ENCODE assay signal across 38 cellular contexts in the genomic region with DNA sequence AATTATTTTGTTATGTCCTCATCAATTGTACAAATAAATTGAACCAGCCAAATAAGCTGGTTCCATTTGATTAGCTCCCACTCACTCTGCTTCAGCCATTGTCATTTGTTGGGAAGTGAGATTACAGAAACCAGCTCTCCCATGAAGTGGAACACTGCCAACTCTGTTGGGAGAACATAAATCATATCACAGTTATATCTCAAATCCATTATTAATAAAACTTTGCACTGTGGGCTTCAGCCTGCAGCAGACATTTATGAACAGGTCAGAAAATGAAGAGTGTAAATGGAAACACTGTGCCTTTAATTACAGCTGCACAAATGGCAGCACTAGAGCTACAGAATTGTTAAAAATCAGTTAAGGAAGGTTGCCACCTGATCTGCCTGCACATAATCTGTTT. TPM values are rescaled to one million over a fixed set of nuclear protein-coding genes. Genes with fewer than 3 reads are reported as not detected.
"Had no signal": no experiment of that assay in that cellular context is flagged by ENCODE, and none has a peak within 500 bp of the region (broad histone marks: within the 10 kb centered on the region; RNA-seq: fewer than 3 reads in every experiment).

No MANE protein-coding gene starts in this region.

- H3K27ac Mint-ChIP-seq: activated CD4-positive, alpha-beta memory T cell treated with anti-CD3 and anti-CD28 coated beads for 36 hours; activated CD4-positive, alpha-beta T cell treated with anti-CD3 and anti-CD28 coated beads for 36 hours; activated CD4-positive, alpha-beta T cell treated with anti-CD3 and anti-CD28 coated beads, Interleukin-2, amount 10 ng/mL, durations not matched to agents 24 days and 14 days; activated CD8-positive, alpha-beta memory T cell treated with anti-CD3 and anti-CD28 coated beads, Interleukin-2, amount 10 ng/mL, durations not matched to agents 7 days and 5 days; activated CD8-positive, alpha-beta T cell treated with anti-CD3 and anti-CD28 coated beads, Interleukin-2, amount 10 ng/mL, durations not matched to agents 7 days and 5 days; activated naive CD4-positive, alpha-beta T cell treated with anti-CD3 and anti-CD28 coated beads for 36 hours; activated naive CD4-positive, alpha-beta T cell treated with anti-CD3 and anti-CD28 coated beads, Interleukin-2, amount 50 U/mL, for 24 hours; activated naive CD8-positive, alpha-beta T cell treated with anti-CD3 and anti-CD28 coated beads for 36 hours; activated naive CD8-positive, alpha-beta T cell treated with anti-CD3 and anti-CD28 coated beads, Interleukin-2, amount 50 U/mL, for 24 hours; activated T-helper 1 cell treated with anti-CD3 and anti-CD28 coated beads, Interleukin-12 subunit alpha, Interleukin-12 subunit beta, Interleukin-2, Interleukin-4 antibody, amounts not matched to agents 30 ng/mL and 10 ng/mL and 1 ng/mL, durations not matched to agents 14 hours and 24 hours and 36 hours; activated T-helper 2 cell treated with anti-CD3 and anti-CD28 coated beads, Interferon-gamma antibody, Interleukin-2, Interleukin-4, amounts not matched to agents 10 μg/mL and 5 μg/mL and 100 μg/mL, durations not matched to agents 14 hours and 24 hours and 36 hours; effector memory CD8-positive, alpha-beta T cell had no signal

- H3K9me3 ChIP-seq: adrenal gland, body of pancreas, esophagus squamous epithelium, gastroesophageal sphincter, heart right ventricle had no signal

- H3K4me1 ChIP-seq: adrenal gland, body of pancreas, esophagus squamous epithelium, gastroesophageal sphincter, heart right ventricle had no signal

- H3K27me3 ChIP-seq: adrenal gland, body of pancreas, esophagus squamous epithelium, gastroesophageal sphincter, heart right ventricle had no signal

- H3K4me1 Mint-ChIP-seq: activated CD4-positive, alpha-beta T cell treated with anti-CD3 and anti-CD28 coated beads for 36 hours; activated CD4-positive, alpha-beta T cell treated with anti-CD3 and anti-CD28 coated beads, Interleukin-2, amount 10 ng/mL, durations not matched to agents 24 days and 14 days; activated CD8-positive, alpha-beta memory T cell treated with anti-CD3 and anti-CD28 coated beads, Interleukin-2, amount 10 ng/mL, durations not matched to agents 7 days and 5 days; activated naive CD4-positive, alpha-beta T cell treated with anti-CD3 and anti-CD28 coated beads, Interleukin-2, amount 50 U/mL, for 24 hours; activated naive CD8-positive, alpha-beta T cell treated with anti-CD3 and anti-CD28 coated beads for 36 hours; activated naive CD8-positive, alpha-beta T cell treated with anti-CD3 and anti-CD28 coated beads, Interleukin-2, amount 50 U/mL, for 24 hours had no signal

- DNase-seq: activated CD4-positive, alpha-beta memory T cell treated with anti-CD3 and anti-CD28 coated beads for 36 hours; activated CD4-positive, alpha-beta T cell treated with anti-CD3 and anti-CD28 coated beads for 36 hours; activated CD4-positive, alpha-beta T cell treated with anti-CD3 and anti-CD28 coated beads, Interleukin-2, amount 10 ng/mL, durations not matched to agents 24 days and 14 days; activated CD4-positive, CD25-positive, alpha-beta regulatory T cell; activated CD4-positive, CD25-positive, alpha-beta regulatory T cell treated with anti-CD3 and anti-CD28 coated beads, Interleukin-2, amount 50 U/mL, for 72 hours; activated CD8-positive, alpha-beta memory T cell treated with anti-CD3 and anti-CD28 coated beads, Interleukin-2, amount 10 ng/mL, durations not matched to agents 7 days and 5 days; activated CD8-positive, alpha-beta memory T cell treated with anti-CD3 and anti-CD28 coated beads, Interleukin-2, amount 50 U/mL, for 4 hours; activated CD8-positive, alpha-beta T cell treated with anti-CD3 and anti-CD28 coated beads, Interleukin-2, amount 10 ng/mL, durations not matched to agents 7 days and 5 days; activated effector memory CD4-positive, alpha-beta T cell treated with anti-CD3 and anti-CD28 coated beads, Interleukin-2, amount 50 U/mL, for 16 hours; activated naive CD4-positive, alpha-beta T cell treated with anti-CD3 and anti-CD28 coated beads for 36 hours; activated naive CD8-positive, alpha-beta T cell treated with anti-CD3 and anti-CD28 coated beads for 36 hours; activated naive CD8-positive, alpha-beta T cell treated with anti-CD3 and anti-CD28 coated beads, Interleukin-2, amount 50 U/mL, for 24 hours; activated T-cell treated with anti-CD3 and anti-CD28 coated beads, Interleukin-2, amount 50 U/mL, for 1 hour; activated T-cell treated with anti-CD3 and anti-CD28 coated beads, Interleukin-2, amount 50 U/mL, for 48 hours; adrenal gland; amygdala; aorta; body of pancreas; caudate nucleus; cortex of kidney; dermis blood vessel endothelial cell; effector CD4-positive, alpha-beta T cell; effector memory CD8-positive, alpha-beta T cell; esophagus squamous epithelium; foreskin melanocyte; heart right ventricle; T-helper 2 cell had no signal

- H3K27me3 Mint-ChIP-seq: activated CD4-positive, alpha-beta memory T cell treated with anti-CD3 and anti-CD28 coated beads for 36 hours; activated CD4-positive, alpha-beta T cell treated with anti-CD3 and anti-CD28 coated beads for 36 hours; activated CD4-positive, alpha-beta T cell treated with anti-CD3 and anti-CD28 coated beads, Interleukin-2, amount 10 ng/mL, durations not matched to agents 24 days and 14 days; activated CD8-positive, alpha-beta memory T cell treated with anti-CD3 and anti-CD28 coated beads, Interleukin-2, amount 10 ng/mL, durations not matched to agents 7 days and 5 days; activated naive CD4-positive, alpha-beta T cell treated with anti-CD3 and anti-CD28 coated beads, Interleukin-2, amount 50 U/mL, for 24 hours; activated naive CD8-positive, alpha-beta T cell treated with anti-CD3 and anti-CD28 coated beads, Interleukin-2, amount 50 U/mL, for 24 hours; effector memory CD8-positive, alpha-beta T cell had no signal

- H3K4me3 Mint-ChIP-seq: activated CD4-positive, alpha-beta memory T cell treated with anti-CD3 and anti-CD28 coated beads for 36 hours; activated CD4-positive, alpha-beta T cell treated with anti-CD3 and anti-CD28 coated beads for 36 hours; activated CD4-positive, alpha-beta T cell treated with anti-CD3 and anti-CD28 coated beads, Interleukin-2, amount 10 ng/mL, durations not matched to agents 24 days and 14 days; activated CD8-positive, alpha-beta memory T cell treated with anti-CD3 and anti-CD28 coated beads, Interleukin-2, amount 10 ng/mL, durations not matched to agents 7 days and 5 days; activated CD8-positive, alpha-beta T cell treated with anti-CD3 and anti-CD28 coated beads, Interleukin-2, amount 10 ng/mL, durations not matched to agents 7 days and 5 days; activated naive CD4-positive, alpha-beta T cell treated with anti-CD3 and anti-CD28 coated beads for 36 hours; activated naive CD4-positive, alpha-beta T cell treated with anti-CD3 and anti-CD28 coated beads, Interleukin-2, amount 50 U/mL, for 24 hours; activated naive CD8-positive, alpha-beta T cell treated with anti-CD3 and anti-CD28 coated beads for 36 hours; activated naive CD8-positive, alpha-beta T cell treated with anti-CD3 and anti-CD28 coated beads, Interleukin-2, amount 50 U/mL, for 24 hours; activated T-helper 1 cell treated with anti-CD3 and anti-CD28 coated beads, Interleukin-12 subunit alpha, Interleukin-12 subunit beta, Interleukin-2, Interleukin-4 antibody, amounts not matched to agents 30 ng/mL and 10 ng/mL and 1 ng/mL, durations not matched to agents 14 hours and 24 hours and 36 hours; effector memory CD8-positive, alpha-beta T cell had no signal

- H3K4me3 ChIP-seq: adrenal gland, body of pancreas, esophagus squamous epithelium, gastroesophageal sphincter, heart right ventricle had no signal

- H3K27ac ChIP-seq: adrenal gland, body of pancreas, epithelial cell of prostate, esophagus squamous epithelium, gastroesophageal sphincter, heart right ventricle had no signal

- H3K9me3 Mint-ChIP-seq: activated CD4-positive, alpha-beta memory T cell treated with anti-CD3 and anti-CD28 coated beads for 36 hours; activated CD4-positive, alpha-beta T cell treated with anti-CD3 and anti-CD28 coated beads, Interleukin-2, amount 10 ng/mL, durations not matched to agents 24 days and 14 days; activated naive CD4-positive, alpha-beta T cell treated with anti-CD3 and anti-CD28 coated beads for 36 hours; activated naive CD4-positive, alpha-beta T cell treated with anti-CD3 and anti-CD28 coated beads, Interleukin-2, amount 50 U/mL, for 24 hours; activated naive CD8-positive, alpha-beta T cell treated with anti-CD3 and anti-CD28 coated beads for 36 hours; activated naive CD8-positive, alpha-beta T cell treated with anti-CD3 and anti-CD28 coated beads, Interleukin-2, amount 50 U/mL, for 24 hours; activated T-helper 1 cell treated with anti-CD3 and anti-CD28 coated beads, Interleukin-12 subunit alpha, Interleukin-12 subunit beta, Interleukin-2, Interleukin-4 antibody, amounts not matched to agents 30 ng/mL and 10 ng/mL and 1 ng/mL, durations not matched to agents 14 hours and 24 hours and 36 hours; activated T-helper 2 cell treated with anti-CD3 and anti-CD28 coated beads, Interferon-gamma antibody, Interleukin-2, Interleukin-4, amounts not matched to agents 10 μg/mL and 5 μg/mL and 100 μg/mL, durations not matched to agents 14 hours and 24 hours and 36 hours; effector memory CD8-positive, alpha-beta T cell had no signal

- H3K36me3 Mint-ChIP-seq: activated CD4-positive, alpha-beta memory T cell treated with anti-CD3 and anti-CD28 coated beads for 36 hours; activated CD8-positive, alpha-beta memory T cell treated with anti-CD3 and anti-CD28 coated beads, Interleukin-2, amount 10 ng/mL, durations not matched to agents 7 days and 5 days; activated naive CD4-positive, alpha-beta T cell treated with anti-CD3 and anti-CD28 coated beads, Interleukin-2, amount 50 U/mL, for 24 hours; activated naive CD8-positive, alpha-beta T cell treated with anti-CD3 and anti-CD28 coated beads for 36 hours had no signal

- H3K36me3 ChIP-seq: adrenal gland, esophagus squamous epithelium, gastroesophageal sphincter, heart right ventricle had no signal

RNA-seq across cellular contexts. Expression of gene TEX47, which starts 46.7 kb away (rescaled TPM):
- total RNA-seq: activated CD4-positive, alpha-beta memory T cell treated with anti-CD3 and anti-CD28 coated beads for 36 hours; activated CD4-positive, alpha-beta T cell treated with anti-CD3 and anti-CD28 coated beads for 36 hours; activated CD4-positive, alpha-beta T cell treated with anti-CD3 and anti-CD28 coated beads, Interleukin-2, amount 10 ng/mL, durations not matched to agents 24 days and 14 days; activated CD8-positive, alpha-beta memory T cell treated with anti-CD3 and anti-CD28 coated beads for 36 hours; activated CD8-positive, alpha-beta memory T cell treated with anti-CD3 and anti-CD28 coated beads, Interleukin-2, amount 10 ng/mL, durations not matched to agents 7 days and 5 days; activated CD8-positive, alpha-beta T cell treated with anti-CD3 and anti-CD28 coated beads, Interleukin-2, amount 10 ng/mL, durations not matched to agents 7 days and 5 days; activated naive CD4-positive, alpha-beta T cell treated with anti-CD3 and anti-CD28 coated beads for 36 hours; activated naive CD8-positive, alpha-beta T cell treated with anti-CD3 and anti-CD28 coated beads for 36 hours; activated T-helper 1 cell treated with anti-CD3 and anti-CD28 coated beads, Interleukin-12 subunit alpha, Interleukin-12 subunit beta, Interleukin-2, Interleukin-4 antibody, amounts not matched to agents 30 ng/mL and 10 ng/mL and 1 ng/mL, durations not matched to agents 14 hours and 24 hours and 36 hours; activated T-helper 2 cell treated with anti-CD3 and anti-CD28 coated beads, Interferon-gamma antibody, Interleukin-2, Interleukin-4, amounts not matched to agents 10 μg/mL and 5 μg/mL and 100 μg/mL, durations not matched to agents 14 hours and 24 hours and 36 hours; adrenal gland; aorta; body of pancreas; chondrocyte; dermis blood vessel endothelial cell; esophagus squamous epithelium; fibroblast of lung; fibroblast of villous mesenchyme; gastroesophageal sphincter; glomerular endothelial cell; heart right ventricle had no signal
- polyA plus RNA-seq: adrenal gland, aorta, esophagus, fibroblast of lung, heart right ventricle had no signal
